Comparison of ENCODE assay signal across 10 cellular contexts in the genomic region with DNA sequence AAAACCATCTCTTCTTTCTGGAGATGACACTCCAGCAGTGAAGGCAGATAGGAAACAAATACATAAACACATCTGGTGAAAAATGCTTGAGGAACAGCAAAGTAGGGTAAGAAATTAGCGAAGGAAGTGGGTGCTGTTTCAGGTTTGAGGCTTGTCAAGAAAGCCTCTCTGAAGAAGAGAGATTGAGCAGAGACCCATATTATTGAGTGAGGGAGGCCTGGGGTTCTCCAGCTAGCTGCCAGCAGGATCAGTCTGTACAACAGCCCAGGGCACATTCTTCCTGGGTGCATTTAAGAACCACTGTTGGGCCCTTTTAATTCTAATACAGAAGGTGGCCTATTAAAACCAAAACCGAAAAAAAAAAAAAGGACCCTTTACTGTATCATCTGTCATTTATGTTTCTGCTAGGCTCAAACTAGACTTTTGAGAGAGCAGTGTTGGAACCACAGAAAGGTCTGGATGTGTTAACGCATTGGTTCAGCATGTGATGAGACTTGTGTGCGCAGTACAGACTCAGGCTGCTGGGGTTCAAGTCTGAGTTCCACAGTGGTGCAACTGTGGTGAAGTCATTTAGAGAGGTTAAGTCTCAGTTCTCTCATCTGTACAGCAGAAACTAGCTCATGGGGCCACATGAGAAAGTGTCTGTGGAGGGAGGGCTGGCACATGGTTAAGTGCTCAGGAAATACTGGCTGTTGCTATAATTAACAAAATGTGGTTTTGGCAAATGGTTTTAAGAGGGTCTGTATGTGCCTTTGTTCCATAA. TPM values are rescaled to one million over a fixed set of nuclear protein-coding genes. Genes with fewer than 3 reads are reported as not detected.
DNase-seq lines count a peak whose midpoint lies in the region; ATAC-seq and TF ChIP-seq lines count a peak whose summit lies in the region.
"Had no signal": no experiment of that assay in that cellular context is flagged by ENCODE, and none has a peak within 500 bp of the region (broad histone marks: within the 10 kb centered on the region; RNA-seq: fewer than 3 reads in every experiment).

No MANE protein-coding gene starts in this region.

- peak overlapping the region; percentile 32 to 82 (median 74) for H3K4me3 Mint-ChIP-seq in naive thymus-derived CD8-positive, alpha-beta T cell

- H3K36me3 Mint-ChIP-seq in naive thymus-derived CD8-positive, alpha-beta T cell = peaks cover 0 to 16% (median 4%) of the 10 kb centered on the region in 3 donors

- no peaks in the 10 kb centered on the region for H3K4me1 ChIP-seq in vagina
- H3K4me1 ChIP-seq: parathyroid adenoma had no signal

- TF ChIP-seq CTCF in omental fat pad (IDR thresholded peaks at IDR 0.05) (no peak), vagina (IDR thresholded peaks at IDR 0.05) (no peak)

- no peaks in the 10 kb centered on the region for H3K36me3 ChIP-seq in vagina
- H3K36me3 ChIP-seq: cardiac muscle cell had no signal

- H3K27me3 Mint-ChIP-seq in naive thymus-derived CD8-positive, alpha-beta T cell = no peaks in the 10 kb centered on the region

- H3K27ac Mint-ChIP-seq in naive thymus-derived CD8-positive, alpha-beta T cell = peak overlapping the region; percentile 58 to 96 (median 84)

- intact Hi-C loops in vagina (cut with DNase I) = no loop called here

- peak; percentile 85 for ATAC-seq in GM18858 (IDR thresholded peaks at IDR 0.05; ENCODE audit: unreplicated experiment)
- peak; percentile 88 for ATAC-seq in HG02678 (IDR thresholded peaks at IDR 0.05; ENCODE audit: unreplicated experiment)
- peak; percentile 77 to 79 for ATAC-seq in naive thymus-derived CD8-positive, alpha-beta T cell
- ATAC-seq in omental fat pad (ENCODE audit: low FRiP score) = no peak

- no peak for TF ChIP-seq POLR2A in vagina (IDR thresholded peaks at IDR 0.05)

- H3K27ac ChIP-seq in vagina = no peak overlapping the region
- H3K27ac ChIP-seq: cardiac muscle cell, parathyroid adenoma had no signal

- H3K4me1 Mint-ChIP-seq in naive thymus-derived CD8-positive, alpha-beta T cell = peaks cover 38 to 78% (median 60%) of the 10 kb centered on the region in 4 donors

- no peaks in the 10 kb centered on the region for H3K27me3 ChIP-seq in vagina
- H3K27me3 ChIP-seq: cardiac muscle cell had no signal

- H3K9me3 ChIP-seq in vagina = no peaks in the 10 kb centered on the region

- DNase-seq in NOMO-1 treated with DMSO at 0.1 percent for 48 hours (lab: John Stamatoyannopoulos, UW; ENCODE audit: unreplicated experiment) = peak; percentile 26
- DNase-seq in naive thymus-derived CD8-positive, alpha-beta T cell = peak in 3 of 10 donors; percentile 19 to 37 (median 32)
- no peak for DNase-seq in omental fat pad (ENCODE audit: low spot score)
- no peak for DNase-seq in vagina (ENCODE audit: extremely low spot score in 2 of 2)
- no peak for DNase-seq in SHP77 treated with DMSO at 0.1 percent for 48 hours (lab: John Stamatoyannopoulos, UW)
- DNase-seq in iPS-NIHi11 (ENCODE audit: low spot score) = no peak

- H3K4me3 ChIP-seq in vagina = no peak overlapping the region
- H3K4me3 ChIP-seq: cardiac muscle cell had no signal

- POLR2A ChIA-PET in naive thymus-derived CD8-positive, alpha-beta T cell (lab: Charles Lee) = interaction anchor here (0.7 to 1.5 kb wide), 3 partner anchors 20 to 163 kb away, joined by 3 to 9 read pairs (median 5); no protein-coding TSS in a partner anchor

- no peaks in the 10 kb centered on the region for H3K9me3 Mint-ChIP-seq in naive thymus-derived CD8-positive, alpha-beta T cell

RNA-seq across cellular contexts. Expression of a gene that starts 28.9 kb away (rescaled TPM):
- total RNA-seq in naive thymus-derived CD8-positive, alpha-beta T cell = 10 to 100 TPM; 54.6 to 61.1 TPM
- polyA plus RNA-seq in naive thymus-derived CD8-positive, alpha-beta T cell = 1 to 10 TPM; 3.6 to 5.8 (median 5.6) TPM
- total RNA-seq in omental fat pad = 10 to 100 TPM; 28.3 to 52.3 (median 40.4) TPM
- total RNA-seq in vagina = 16.7 TPM
